ENCODE assay signal across 17 cellular contexts in the genomic region with DNA sequence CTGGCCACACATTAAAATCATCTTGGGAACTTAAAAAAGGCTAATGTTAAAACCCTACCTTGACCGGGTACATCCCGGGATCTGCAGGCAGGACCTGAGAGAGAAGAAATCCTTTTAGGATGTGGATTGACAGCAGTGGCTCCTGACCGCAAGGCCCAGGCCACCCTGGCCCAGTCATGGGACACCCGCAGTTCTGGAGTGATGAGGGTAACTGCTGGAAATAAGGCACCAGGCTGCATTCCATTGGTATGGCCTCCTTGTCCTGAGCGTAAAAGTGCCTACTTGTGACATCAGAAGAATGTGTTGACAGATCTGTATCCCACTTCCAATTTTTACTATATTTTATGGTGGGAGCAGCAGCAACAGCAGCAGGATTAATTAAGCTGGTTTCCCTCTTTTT.
DNase-seq lines count a peak whose midpoint lies in the region; ATAC-seq, FAIRE-seq and TF ChIP-seq lines count a peak whose summit lies in the region.
"Had no signal": no experiment of that assay in that cellular context is flagged by ENCODE, and none has a peak within 500 bp of the region (broad histone marks: within the 10 kb centered on the region; RNA-seq: fewer than 3 reads in every experiment).

No MANE protein-coding gene starts in this region.

- intact Hi-C loops in IMR-90 (cut with micrococcal nuclease), result no loop called here
- intact Hi-C loops in ovary (cut with DNase I), result no loop called here

- FAIRE-seq in A549 (lab: Jason Lieb, UNC), result no peak
- FAIRE-seq: D721Med, H1, K562 had no signal

- DNase-seq in A549 (ENCODE audit: low read depth in 1 of 2, low spot score in 1 of 2) (no peak), IMR-90 (no peak), osteocyte (ENCODE audit: extremely low spot score, unreplicated experiment) (no peak), NCI-H774 (lab: John Stamatoyannopoulos, UW) (no peak), ovary (no peak)
- no peak for DNase-seq in activated CD4-positive, alpha-beta memory T cell treated with anti-CD3 and anti-CD28 coated beads, Interleukin-2, amount 10 ng/mL, durations not matched to agents 7 days and 5 days
- DNase-seq: CD8-positive, alpha-beta T cell; GDM1; H9 had no signal

- H2BK5ac ChIP-seq in IMR-90 (ENCODE audit: low read depth, low read length, poor library complexity, severe bottlenecking), result peak overlapping the region; percentile 78

- H3K4me1 Mint-ChIP-seq in osteocyte (ENCODE audit: unreplicated experiment), result peaks cover 74% of the 10 kb centered on the region
- H3K4me1 Mint-ChIP-seq in activated CD4-positive, alpha-beta memory T cell treated with anti-CD3 and anti-CD28 coated beads, Interleukin-2, amount 10 ng/mL, durations not matched to agents 7 days and 5 days, result no peaks in the 10 kb centered on the region
- H3K4me1 Mint-ChIP-seq: H9 had no signal

- peak overlapping the region; percentile 99 for H2BK120ac ChIP-seq in IMR-90 (ENCODE audit: low read depth, low read length)

- no TSS peak for BruUV-seq in IMR-90 (replicated peaks; lab: Mats Ljungman, UMichigan)

- peak overlapping the region; percentile 33; the same call in 1 of the 2 replicates for H3K23ac ChIP-seq in IMR-90 (ENCODE audit: low read depth, low read length)

- peak overlapping the region; percentile 87 for H3K4ac ChIP-seq in IMR-90 (ENCODE audit: low read depth, low read length)

- H3K4me2 ChIP-seq in A549 (no peak overlapping the region), IMR-90 (ENCODE audit: low read depth, low read length) (no peak overlapping the region)
- H3K4me2 ChIP-seq: BLaER1 treated with 17β-estradiol and CSF1 and Interleukin-3, amounts not matched to agents 10 nM and 100 nM had no signal

- H3K9me1 ChIP-seq in IMR-90 (ENCODE audit: insufficient read depth, low read length), result peaks cover 9% of the 10 kb centered on the region

- H3K4me3 Mint-ChIP-seq in osteocyte (ENCODE audit: unreplicated experiment), result no peak overlapping the region
- no peak overlapping the region for H3K4me3 Mint-ChIP-seq in activated CD4-positive, alpha-beta memory T cell treated with anti-CD3 and anti-CD28 coated beads, Interleukin-2, amount 10 ng/mL, durations not matched to agents 7 days and 5 days
- H3K4me3 Mint-ChIP-seq: B cell; CD8-positive, alpha-beta T cell; H9 had no signal

- H3K18ac ChIP-seq in IMR-90 (ENCODE audit: low read depth, low read length), result peak overlapping the region; percentile 93

- TF ChIP-seq CTCF in A549 (IDR thresholded peaks at IDR 0.05), result no peak
- TF ChIP-seq CTCF in IMR-90 (conservative IDR thresholded peaks at IDR 0.05; ENCODE audit: low read depth, low read length), result no peak
- TF ChIP-seq CTCF in VCaP (conservative IDR thresholded peaks at IDR 0.05), result no peak
- no peak for TF ChIP-seq CTCF in osteocyte (IDR thresholded peaks at IDR 0.05)
- no peak for TF ChIP-seq CTCF in ovary (IDR thresholded peaks at IDR 0.05)

- H3K4me1 ChIP-seq in A549, result peaks cover 25% of the 10 kb centered on the region
- peaks cover 25% of the 10 kb centered on the region for H3K4me1 ChIP-seq in IMR-90 (ENCODE audit: control insufficient read depth, insufficient read depth, low read length)
- H3K4me1 ChIP-seq in ovary (ENCODE audit: insufficient read depth), result no peaks in the 10 kb centered on the region

- H4K20me1 ChIP-seq in IMR-90 (ENCODE audit: insufficient read depth, low read length), result no peaks in the 10 kb centered on the region
- H4K20me1 ChIP-seq: BLaER1 treated with 17β-estradiol and CSF1 and Interleukin-3, amounts not matched to agents 10 nM and 100 nM had no signal

- TF ChIP-seq POLR2A in A549 (IDR thresholded peaks at IDR 0.05; ENCODE audit: low read length) (no peak), IMR-90 (IDR thresholded peaks at IDR 0.05; ENCODE audit: low read depth, low read length) (no peak), ovary (IDR thresholded peaks at IDR 0.05) (no peak)

- 97% methylated on average over 5 of the region's 5 CpGs for WGBS in A549 (ENCODE audit: missing lambda C conversion rate)
- 100% methylated on average over 1 of the region's 5 CpGs; no CpG with 5 or more reads in 1 of the 2 experiments for WGBS in IMR-90 (ENCODE audit: extremely low coverage in 2 of 2, insufficient read length in 1 of 2), 2 experiments
- 96 to 97% (median 96%) methylated on average over 5 of the region's 5 CpGs for WGBS in ovary, 3 donors

- no peaks in the 10 kb centered on the region for H3K27me3 Mint-ChIP-seq in osteocyte (ENCODE audit: unreplicated experiment)
- peaks cover 14% of the 10 kb centered on the region for H3K27me3 Mint-ChIP-seq in activated CD4-positive, alpha-beta memory T cell treated with anti-CD3 and anti-CD28 coated beads, Interleukin-2, amount 10 ng/mL, durations not matched to agents 7 days and 5 days

- H3K27ac Mint-ChIP-seq in osteocyte (ENCODE audit: unreplicated experiment), result peak overlapping the region; percentile 99
- H3K27ac Mint-ChIP-seq in activated CD4-positive, alpha-beta memory T cell treated with anti-CD3 and anti-CD28 coated beads, Interleukin-2, amount 10 ng/mL, durations not matched to agents 7 days and 5 days, result no peak overlapping the region
- H3K27ac Mint-ChIP-seq: B cell; CD8-positive, alpha-beta T cell; H9 had no signal

- H3K14ac ChIP-seq in IMR-90 (replicated peaks; ENCODE audit: low read depth, low read length), result no peak overlapping the region

- H3K27ac ChIP-seq in A549 (peak overlapping the region; percentile 6 to 82; a peak in 5 of 6 replicates), IMR-90 (ENCODE audit: insufficient read depth, low read length) (peak overlapping the region; percentile 91; the same call in 1 of the 2 replicates), VCaP (peak overlapping the region; percentile 87), ovary (no peak overlapping the region)
- H3K27ac ChIP-seq: 22Rv1; BLaER1 treated with 17β-estradiol and CSF1 and Interleukin-3, amounts not matched to agents 10 nM and 100 nM had no signal

- H3K27me3 ChIP-seq in IMR-90 (ENCODE audit: control insufficient read depth, insufficient read depth, low read length) (no peaks in the 10 kb centered on the region), ovary (no peaks in the 10 kb centered on the region)
- H3K27me3 ChIP-seq: BLaER1 treated with 17β-estradiol and CSF1 and Interleukin-3, amounts not matched to agents 10 nM and 100 nM had no signal

- peak overlapping the region; percentile 94 for H4K91ac ChIP-seq in IMR-90 (ENCODE audit: insufficient read depth, low read depth, low read length)

- H3K9me3 ChIP-seq in A549, result peaks cover 23% of the 10 kb centered on the region
- H3K9me3 ChIP-seq in IMR-90 (ENCODE audit: control insufficient read depth, insufficient read depth, low read length), result peaks cover 6% of the 10 kb centered on the region
- no peaks in the 10 kb centered on the region for H3K9me3 ChIP-seq in ovary

- CTCF ChIA-PET in A549 (lab: Yijun Ruan, JAX) (interaction anchor here (0.9 to 1.7 kb wide), 2 partner anchors 12 to 19 kb away, joined by 3 to 6 read pairs; no protein-coding TSS in a partner anchor), IMR-90 (lab: Yijun Ruan, JAX) (no interaction called here)
- CTCF ChIA-PET in activated CD4-positive, alpha-beta memory T cell treated with anti-CD3 and anti-CD28 coated beads, Interleukin-2, amount 10 ng/mL, durations not matched to agents 7 days and 5 days (lab: Charles Lee), result no interaction called here

- H4K5ac ChIP-seq in IMR-90 (ENCODE audit: low read depth, low read length), result peak overlapping the region; percentile 95

- peaks cover 4% of the 10 kb centered on the region for H3K36me3 Mint-ChIP-seq in osteocyte (ENCODE audit: unreplicated experiment)
- peaks cover 12% of the 10 kb centered on the region for H3K36me3 Mint-ChIP-seq in activated CD4-positive, alpha-beta memory T cell treated with anti-CD3 and anti-CD28 coated beads, Interleukin-2, amount 10 ng/mL, durations not matched to agents 7 days and 5 days (ENCODE audit: low read depth)

- H2BK20ac ChIP-seq in IMR-90 (ENCODE audit: low read depth, low read length), result peak overlapping the region; percentile 98

- H2BK15ac ChIP-seq in IMR-90 (ENCODE audit: low read depth, low read length), result peak overlapping the region; percentile 93; the same call in 2 of the 3 replicates

- no peak overlapping the region for H3K4me3 ChIP-seq in A549
- no peak overlapping the region for H3K4me3 ChIP-seq in IMR-90 (ENCODE audit: insufficient read depth, low read depth, low read length)
- no peak overlapping the region for H3K4me3 ChIP-seq in ovary
- H3K4me3 ChIP-seq: BLaER1 treated with 17β-estradiol and CSF1 and Interleukin-3, amounts not matched to agents 10 nM and 100 nM; K562 had no signal

- no peaks in the 10 kb centered on the region for H3K79me1 ChIP-seq in IMR-90 (ENCODE audit: low read depth in 1 of 2, low read length in 2 of 2)

- peak overlapping the region; percentile 4 to 49; a peak in 2 of 4 replicates for H4K8ac ChIP-seq in IMR-90 (ENCODE audit: low read depth in 2 of 2, low read length in 2 of 2)

- peak overlapping the region; percentile 61; the same call in 1 of the 2 replicates for H3K56ac ChIP-seq in IMR-90 (ENCODE audit: extremely low read depth, insufficient read depth, low read length)

- no peak overlapping the region for H3K9ac ChIP-seq in IMR-90 (ENCODE audit: low read depth, low read length)
- H3K9ac ChIP-seq: BLaER1 treated with 17β-estradiol and CSF1 and Interleukin-3, amounts not matched to agents 10 nM and 100 nM had no signal

- in situ Hi-C loops in IMR-90 (cut with MboI; ENCODE audit: low sequenced_read_pairs), result no loop called here

- H2AK5ac ChIP-seq in IMR-90 (ENCODE audit: low read depth, low read length), result peak overlapping the region; percentile 75

- H3K36me3 ChIP-seq in IMR-90 (ENCODE audit: control insufficient read depth, insufficient read depth, low read length) (no peaks in the 10 kb centered on the region), ovary (no peaks in the 10 kb centered on the region)

- dilution Hi-C loops in IMR-90 (cut with HindIII; ENCODE audit: low sequenced_read_pairs, unreplicated experiment), result no loop called here

- ATAC-seq in A549, result no peak
- ATAC-seq in IMR-90 (ENCODE audit: low read depth), result no peak
- no peak for ATAC-seq in GM21737 (IDR thresholded peaks at IDR 0.05; ENCODE audit: unreplicated experiment)
- ATAC-seq: CD8-positive, alpha-beta T cell; K562 had no signal

- TF ChIP-seq EP300 in A549 (IDR thresholded peaks at IDR 0.05), result no peak
- TF ChIP-seq EP300 in ovary (IDR thresholded peaks at IDR 0.05), result no peak

- no peak overlapping the region for H2AFZ ChIP-seq in IMR-90 (replicated peaks; ENCODE audit: low read length, poor library complexity)

- no peaks in the 10 kb centered on the region for H3K9me3 Mint-ChIP-seq in osteocyte (ENCODE audit: unreplicated experiment)
- H3K9me3 Mint-ChIP-seq in activated CD4-positive, alpha-beta memory T cell treated with anti-CD3 and anti-CD28 coated beads, Interleukin-2, amount 10 ng/mL, durations not matched to agents 7 days and 5 days, result peaks cover 25% of the 10 kb centered on the region

- H2AK9ac ChIP-seq in IMR-90 (replicated peaks; ENCODE audit: low read depth, low read length, poor library complexity), result no peak overlapping the region

- POLR2A ChIA-PET in A549 (lab: Yijun Ruan, JAX) (no interaction called here), IMR-90 (lab: Charles Lee; ENCODE audit: unreplicated experiment) (no interaction called here)
- POLR2A ChIA-PET in activated CD4-positive, alpha-beta memory T cell treated with anti-CD3 and anti-CD28 coated beads, Interleukin-2, amount 10 ng/mL, durations not matched to agents 7 days and 5 days (lab: Charles Lee), result no interaction called here

- TF ChIP-seq RAD21 in A549 (conservative IDR thresholded peaks at IDR 0.05 in 1 of 2, IDR thresholded peaks at IDR 0.05 in 1 of 2) (no peak), IMR-90 (IDR thresholded peaks at IDR 0.05; ENCODE audit: low read length) (no peak)

Comparison
In these comparisons a context has a peak if more than half of its experiments do, and no peak if none do; other contexts are left out.
1. H3K27ac ChIP-seq: peak in A549 (2 of 2), IMR-90 (single experiment) and VCaP (single experiment); none in ovary (0 of 2).